Comparison of ENCODE assay signal across 18 cellular contexts in the genomic region with DNA sequence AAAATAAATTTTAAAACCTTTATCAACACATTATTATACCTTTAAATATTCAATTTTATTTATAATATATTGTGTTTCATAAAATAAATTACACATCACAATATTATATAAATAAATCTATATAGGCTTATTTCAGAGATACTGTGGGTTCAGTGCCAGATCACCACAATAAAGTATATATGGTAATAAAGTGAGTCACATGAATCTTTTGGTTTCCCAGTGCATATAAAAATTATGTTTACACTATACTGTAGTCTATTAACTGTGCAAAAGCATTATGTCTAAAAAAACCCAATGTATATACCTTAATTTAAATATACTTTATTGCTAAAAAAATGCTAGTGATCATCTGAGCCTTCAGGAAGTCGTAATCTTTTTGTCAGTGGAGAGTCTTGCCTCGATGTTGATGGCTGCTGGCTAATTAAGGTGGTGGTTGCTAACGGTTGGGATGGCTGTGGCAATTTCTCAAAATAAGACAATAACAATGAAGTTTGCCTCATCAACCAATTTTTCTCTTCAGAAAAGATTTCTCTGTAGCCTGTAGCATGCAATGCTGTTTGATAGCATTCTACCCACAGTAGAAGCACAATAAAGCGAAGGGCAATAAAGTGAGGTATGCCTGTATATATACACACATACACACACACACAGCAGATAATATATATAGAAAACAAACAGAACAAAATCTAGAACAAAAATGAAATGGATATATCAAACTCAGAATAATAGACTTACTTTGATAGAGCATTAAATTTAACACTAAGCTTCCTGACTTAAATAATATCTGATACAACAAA. TPM values are rescaled to one million over a fixed set of nuclear protein-coding genes. Genes with fewer than 3 reads are reported as not detected.
DNase-seq lines count a peak whose midpoint lies in the region; ATAC-seq, FAIRE-seq and TF ChIP-seq lines count a peak whose summit lies in the region.
"Had no signal": no experiment of that assay in that cellular context is flagged by ENCODE, and none has a peak within 500 bp of the region (broad histone marks: within the 10 kb centered on the region; RNA-seq: fewer than 3 reads in every experiment).

No MANE protein-coding gene starts in this region.

- dilution Hi-C loops in keratinocyte (cut with MboI; ENCODE audit: extremely low pct_ligation_motif_present, low sequenced_read_pairs): no loop called here

- H3K36me3 Mint-ChIP-seq in activated CD8-positive, alpha-beta T cell treated with anti-CD3 and anti-CD28 coated beads for 36 hours (ENCODE audit: low read depth): no peaks in the 10 kb centered on the region

- no peaks in the 10 kb centered on the region for H3K9me3 Mint-ChIP-seq in activated CD8-positive, alpha-beta T cell treated with anti-CD3 and anti-CD28 coated beads for 36 hours
- H3K9me3 Mint-ChIP-seq: CD4-positive, alpha-beta T cell; HFFc6 had no signal

- no peak for TF ChIP-seq EP300 in tibial nerve (IDR thresholded peaks at IDR 0.05)

- CTCF ChIA-PET in activated CD8-positive, alpha-beta T cell treated with anti-CD3 and anti-CD28 coated beads for 36 hours (lab: Charles Lee): no interaction called here

- no peaks in the 10 kb centered on the region for H3K9me3 ChIP-seq in cardiac muscle cell (ENCODE audit: low read depth)
- no peaks in the 10 kb centered on the region for H3K9me3 ChIP-seq in keratinocyte (ENCODE audit: control insufficient read depth, low read depth, low read length)
- H3K9me3 ChIP-seq in tibial nerve: no peaks in the 10 kb centered on the region
- H3K9me3 ChIP-seq: Caco-2 had no signal

- peak overlapping the region; percentile 15 for H2AFZ ChIP-seq in keratinocyte (ENCODE audit: control insufficient read depth, low read length)

- no peaks in the 10 kb centered on the region for H3K79me2 ChIP-seq in keratinocyte (ENCODE audit: control insufficient read depth, insufficient read depth, low read length)

- H3K36me3 ChIP-seq in cardiac muscle cell: no peaks in the 10 kb centered on the region
- H3K36me3 ChIP-seq in keratinocyte (ENCODE audit: control insufficient read depth in 2 of 2, extremely low read depth in 1 of 2, insufficient read depth in 2 of 2, low read length in 2 of 2): no peaks in the 10 kb centered on the region
- no peaks in the 10 kb centered on the region for H3K36me3 ChIP-seq in tibial nerve

- H3K4me3 ChIP-seq in cardiac muscle cell (no peak overlapping the region), keratinocyte (ENCODE audit: control insufficient read depth in 2 of 3, extremely low read depth in 1 of 3, insufficient read depth in 2 of 3, low read depth in 1 of 3, low read length in 3 of 3) (no peak overlapping the region), tibial nerve (no peak overlapping the region)

- POLR2A ChIA-PET in activated CD8-positive, alpha-beta T cell treated with anti-CD3 and anti-CD28 coated beads for 36 hours (lab: Charles Lee): no interaction called here

- no peak for TF ChIP-seq POLR2A in tibial nerve (IDR thresholded peaks at IDR 0.05)

- no peaks in the 10 kb centered on the region for H3K9me1 ChIP-seq in keratinocyte (ENCODE audit: control insufficient read depth, extremely low read depth, insufficient read depth, low read length)

- no peak overlapping the region for H3K4me3 Mint-ChIP-seq in activated CD8-positive, alpha-beta T cell treated with anti-CD3 and anti-CD28 coated beads for 36 hours
- H3K4me3 Mint-ChIP-seq: CD4-positive, alpha-beta T cell; HFFc6; T-helper 17 cell had no signal

- peaks cover 7% of the 10 kb centered on the region for H3K4me1 ChIP-seq in cardiac muscle cell (ENCODE audit: low read depth)
- no peaks in the 10 kb centered on the region for H3K4me1 ChIP-seq in keratinocyte (ENCODE audit: control insufficient read depth, extremely low read depth, insufficient read depth, low read length)
- H3K4me1 ChIP-seq in tibial nerve: no peaks in the 10 kb centered on the region
- H3K4me1 ChIP-seq: Caco-2 had no signal

- H3K4me2 ChIP-seq in keratinocyte (ENCODE audit: control insufficient read depth, extremely low read depth, insufficient read depth, low read depth, low read length): no peak overlapping the region

- WGBS in tibial nerve, 2 donors: 69 to 70% methylated on average over 4 of the region's 4 CpGs

- H4K20me1 ChIP-seq in keratinocyte (ENCODE audit: control insufficient read depth, extremely low read depth, insufficient read depth, low read length): no peaks in the 10 kb centered on the region

- no peak for ATAC-seq in Right ventricle myocardium superior (ENCODE audit: poor library complexity)
- no peak for ATAC-seq in GM21619 (IDR thresholded peaks at IDR 0.05; ENCODE audit: unreplicated experiment)
- no peak for ATAC-seq in activated CD8-positive, alpha-beta T cell treated with anti-CD3 and anti-CD28 coated beads for 36 hours
- ATAC-seq: T-helper 17 cell had no signal

- H3K27me3 ChIP-seq in cardiac muscle cell (no peaks in the 10 kb centered on the region), keratinocyte (ENCODE audit: control insufficient read depth, extremely low read depth, insufficient read depth, low read length) (no peaks in the 10 kb centered on the region), tibial nerve (no peaks in the 10 kb centered on the region)

- H3K4me1 Mint-ChIP-seq in activated CD8-positive, alpha-beta T cell treated with anti-CD3 and anti-CD28 coated beads for 36 hours (ENCODE audit: low read depth): no peaks in the 10 kb centered on the region
- H3K4me1 Mint-ChIP-seq: T-helper 17 cell had no signal

- DNase-seq in NCI-H1092 treated with DMSO at 0.1 percent for 48 hours (lab: John Stamatoyannopoulos, UW): peak; percentile 69
- no peak for DNase-seq in NCI-H1092 (lab: John Stamatoyannopoulos, UW)
- no peak for DNase-seq in cardiac muscle cell (ENCODE audit: low read depth in 1 of 2, low spot score in 1 of 2)
- no peak for DNase-seq in Right ventricle myocardium superior
- no peak for DNase-seq in keratinocyte (ENCODE audit: low read depth, low spot score)
- no peak for DNase-seq in activated CD8-positive, alpha-beta T cell treated with anti-CD3 and anti-CD28 coated beads for 36 hours
- no peak for DNase-seq in tibial nerve (ENCODE audit: low spot score in 2 of 2)
- DNase-seq: 8988T; Caco-2; CD4-positive, alpha-beta T cell; DMS53; EL; HFFc6; NCI-H1436; NCI-H1930; NCI-H526; T-helper 17 cell had no signal

- H3K27ac Mint-ChIP-seq in activated CD8-positive, alpha-beta T cell treated with anti-CD3 and anti-CD28 coated beads for 36 hours: no peak overlapping the region
- H3K27ac Mint-ChIP-seq: CD4-positive, alpha-beta T cell; HFFc6; T-helper 17 cell had no signal

- intact Hi-C loops in Right ventricle myocardium superior (cut with DNase I): loop anchor here (5.0 kb wide), 1 partner anchor 683 kb away; no protein-coding TSS in a partner anchor
- intact Hi-C loops in activated CD8-positive, alpha-beta T cell treated with anti-CD3 and anti-CD28 coated beads for 36 hours (cut with micrococcal nuclease): loop anchor here (10.0 kb wide), 1 partner anchor 681 kb away; no protein-coding TSS in a partner anchor

- no peak for FAIRE-seq in keratinocyte (lab: Jason Lieb, UNC)

- peaks cover 8% of the 10 kb centered on the region for H3K27me3 Mint-ChIP-seq in activated CD8-positive, alpha-beta T cell treated with anti-CD3 and anti-CD28 coated beads for 36 hours

- H3K27ac ChIP-seq in cardiac muscle cell (peak overlapping the region; percentile 17), keratinocyte (ENCODE audit: control insufficient read depth, insufficient read depth, low read length) (no peak overlapping the region), tibial nerve (no peak overlapping the region)

- TF ChIP-seq CTCF in cardiac muscle cell (IDR thresholded peaks at IDR 0.05; ENCODE audit: low read depth, low read length) (no peak), keratinocyte (optimal IDR thresholded peaks at IDR 0.05 in 1 of 3, IDR thresholded peaks at IDR 0.05 in 1 of 3, conservative IDR thresholded peaks at IDR 0.05 in 1 of 3; ENCODE audit: extremely low read depth in 1 of 3, insufficient read depth in 2 of 3, low read length in 3 of 3) (no peak), tibial nerve (IDR thresholded peaks at IDR 0.05) (no peak)
- TF ChIP-seq CTCF in activated CD8-positive, alpha-beta T cell treated with anti-CD3 and anti-CD28 coated beads for 36 hours (IDR thresholded peaks at IDR 0.05): no peak

- H3K9ac ChIP-seq in keratinocyte (ENCODE audit: control insufficient read depth, extremely low read depth, insufficient read depth, low read length): no peak overlapping the region

RNA-seq across cellular contexts. Expression of gene CCDC59, which starts 32.4 kb away (rescaled TPM):
- 34.6 and 67.9 TPM in 2 replicates for total RNA-seq in cardiac muscle cell
- 39.1 and 67.2 TPM in 2 replicates for polyA plus RNA-seq in cardiac muscle cell
- total RNA-seq in Right ventricle myocardium superior: 24.3 TPM
- polyA plus RNA-seq in keratinocyte: 8.5 to 41.9 TPM (median 29.5 TPM) in 3 replicates
- 117 TPM for polyA plus RNA-seq in keratinocyte (2011; ENCODE audit: low read depth)
- polyA plus RNA-seq in keratinocyte (2011; cell fraction: cytosol; rRNA removed): 12.4 and 20.5 TPM in 2 replicates
- polyA plus RNA-seq in keratinocyte (2011; cell fraction: nucleus; rRNA removed): 8.2 and 15.2 TPM in 2 replicates
- polyA plus RNA-seq in keratinocyte (2012; ENCODE audit: low replicate concordance): 36.9 and 38.5 TPM in 2 replicates
- polyA minus RNA-seq in keratinocyte: 2.9 to 5.7 TPM (median 5.3 TPM) in 3 replicates
- 10.2 TPM for polyA minus RNA-seq in keratinocyte (2011; cell fraction: cytosol; rRNA and poly(A)+ RNA removed)
- polyA minus RNA-seq in keratinocyte (2011; cell fraction: nucleus; rRNA and poly(A)+ RNA removed): 1.9 and 4.7 TPM in 2 replicates
- 10 to 100 TPM; 93.9 to 95.3 TPM for total RNA-seq in activated CD8-positive, alpha-beta T cell treated with anti-CD3 and anti-CD28 coated beads for 36 hours
- 100 to 1,000 TPM in 1 of 4 donors, 10 to 100 TPM in 3; 40.6 to 107 (median 60.5) TPM for total RNA-seq in tibial nerve

RNA-seq across cellular contexts. Expression of gene METTL25, which starts 32.6 kb away (rescaled TPM):
- total RNA-seq in cardiac muscle cell (8.5 and 9.1 TPM in 2 replicates), Right ventricle myocardium superior (18.1 TPM), tibial nerve (10 to 100 TPM in 2 of 4 donors, 1 to 10 TPM in 2; 6.1 to 16.8 (median 12.3) TPM)
- polyA plus RNA-seq in cardiac muscle cell (14.5 and 15.3 TPM in 2 replicates), keratinocyte (3.6 to 6.0 TPM (median 3.7 TPM) in 3 replicates)
- polyA plus RNA-seq in keratinocyte (2011; ENCODE audit: low read depth): 1.3 TPM
- 2.5 and 5.3 TPM in 2 replicates for polyA plus RNA-seq in keratinocyte (2011; cell fraction: cytosol; rRNA removed)
- 3.6 and 6.3 TPM in 2 replicates for polyA plus RNA-seq in keratinocyte (2011; cell fraction: nucleus; rRNA removed)
- 2.6 and 3.0 TPM in 2 replicates for polyA plus RNA-seq in keratinocyte (2012; ENCODE audit: low replicate concordance)
- polyA minus RNA-seq in keratinocyte: 1.3 to 4.9 TPM (median 4.0 TPM) in 3 replicates
- polyA minus RNA-seq in keratinocyte (2011; cell fraction: cytosol; rRNA and poly(A)+ RNA removed): 3.1 TPM
- polyA minus RNA-seq in keratinocyte (2011; cell fraction: nucleus; rRNA and poly(A)+ RNA removed): 5.7 and 8.1 TPM in 2 replicates
- total RNA-seq in activated CD8-positive, alpha-beta T cell treated with anti-CD3 and anti-CD28 coated beads for 36 hours: 1 to 10 TPM; 4.6 to 6.6 TPM
